ENCODE assay signal across 8 cellular contexts in genomic region chr11:33774356-33775063, GRCh38. TPM values are rescaled to one million over a fixed set of nuclear protein-coding genes. Genes with fewer than 3 reads are reported as not detected.
A peak's percentile ranks its signal among the peaks of the same experiment; 100 is the strongest.
DNase-seq lines count a peak whose midpoint lies in the region; ATAC-seq and TF ChIP-seq lines count a peak whose summit lies in the region.

TSS of gene FBXO3 (minus strand) at chr11:33774520. CDS start at chr11:33774497, 23 bp downstream.

- no peaks in the 10 kb centered on the region for H3K36me3 ChIP-seq in PC-3 (ENCODE audit: low read depth, low read length)

- no peaks in the 10 kb centered on the region for H3F3A ChIP-seq in PC-3 (ENCODE audit: low read length, unreplicated experiment)

- peak within 1 kb of the TSS; percentile 99 for H2AFZ ChIP-seq in PC-3 (ENCODE audit: low read length)

- peaks cover 44% of the 10 kb centered on the region for H3K4me1 ChIP-seq in PC-3 (ENCODE audit: insufficient read depth, low read length)

- H3K4me3 ChIP-seq in Jurkat, Clone E6-1 (ENCODE audit: low read length) = peak within 1 kb of the TSS; percentile 86
- H3K4me3 ChIP-seq in PC-3 (ENCODE audit: low read length) = peak within 1 kb of the TSS; percentile 97

- H4K20me1 ChIP-seq in PC-3 (ENCODE audit: low read length) = peaks cover 9% of the 10 kb centered on the region; the same call in 1 of the 2 replicates

- intact Hi-C loops in PC-3 (cut with micrococcal nuclease) = loop anchor here (5.0 kb wide), 1 partner anchor 33 kb away; no protein-coding TSS in a partner anchor

- peak within 1 kb of the TSS; percentile 95 for H3K4me2 ChIP-seq in PC-3 (ENCODE audit: low read length)

- CTCF ChIA-PET in PC-3 (lab: Charles Lee) = interaction anchor here (0.6 kb wide), 1 partner anchor 57 kb away, joined by 3 read pairs; no protein-coding TSS in a partner anchor

- H3K9me3 ChIP-seq in PC-3 (ENCODE audit: low read length) = no peaks in the 10 kb centered on the region

- DNase-seq in DMS 273 (lab: John Stamatoyannopoulos, UW; ENCODE audit: unreplicated experiment) (peak; percentile 91), PC-3 (peak; percentile 84), erythroblast (lab: John Stamatoyannopoulos, UW) (peak; percentile 86 to 91), mucosa of gallbladder (ENCODE audit: low spot score) (peak; percentile 89)
- peak; percentile 71 for DNase-seq in Jurkat, Clone E6-1 (ENCODE audit: low read depth, low spot score)
- peak; percentile 91 for DNase-seq in activated T-cell treated with anti-CD3 and anti-CD28 coated beads, Interleukin-2, amount 50 U/mL, for 1 hour
- peak; percentile 57 to 75 for DNase-seq in stimulated activated CD8-positive, alpha-beta memory T cell treated with anti-CD3 and anti-CD28 coated beads, Interleukin-4, amount 100 ng/mL, for 4 hours (ENCODE audit: low read depth in 2 of 2, low spot score in 1 of 2)

- H3K9ac ChIP-seq in PC-3 (ENCODE audit: low read length) = peak within 1 kb of the TSS; percentile 79

- TF ChIP-seq POLR2A in erythroblast (IDR thresholded peaks at IDR 0.05; ENCODE audit: low read length) = no peak

- H3K27ac ChIP-seq in PC-3 (ENCODE audit: low read length) = peak within 1 kb of the TSS; percentile 19

- H3K79me2 ChIP-seq in PC-3 (ENCODE audit: low read length) = peaks cover 44% of the 10 kb centered on the region

- H3K27me3 ChIP-seq in PC-3 (ENCODE audit: low read length) = no peaks in the 10 kb centered on the region

- POLR2A ChIA-PET in PC-3 (lab: Charles Lee; ENCODE audit: unreplicated experiment) = interaction anchor here (0.7 kb wide), 1 partner anchor 541 kb away, joined by 3 read pairs; no protein-coding TSS in a partner anchor

- TSS peak; percentile 39 for BruUV-seq in PC-3 (replicated peaks; lab: Mats Ljungman, UMichigan)

- no peaks in the 10 kb centered on the region for H3K9me2 ChIP-seq in PC-3 (replicated peaks; ENCODE audit: low read length)

- no peak for TF ChIP-seq CTCF in PC-3 (conservative IDR thresholded peaks at IDR 0.05; ENCODE audit: low read depth, low read length)

- ATAC-seq in GM21619 (IDR thresholded peaks at IDR 0.05; ENCODE audit: unreplicated experiment) = peak; percentile 64
- ATAC-seq in PC-3 = peak; percentile 72

RNA-seq across cellular contexts. Expression of gene FBXO3, which starts in this region (rescaled TPM):
- 9.9 TPM for polyA plus RNA-seq in Jurkat, Clone E6-1 (2012; ENCODE audit: insufficient read depth, insufficient read length)
- 20.2 and 22.5 TPM in 2 replicates for total RNA-seq in PC-3 (2014; rRNA removed)
- 42.1 TPM for total RNA-seq in mucosa of gallbladder

Comparison
In these comparisons a context has a peak if more than half of its experiments do, and no peak if none do; other contexts are left out.
1. Peak in every context shown above with its lines: DNase-seq, ATAC-seq, H3K4me3 ChIP-seq and H3K27ac ChIP-seq.